In genomic region chr18:35059280-35059927, GRCh38 we compare ENCODE assay signal across 24 cellular contexts. TPM values are rescaled to one million over a fixed set of nuclear protein-coding genes. Genes with fewer than 3 reads are reported as not detected.
DNase-seq lines count a peak whose midpoint lies in the region; ATAC-seq, FAIRE-seq and TF ChIP-seq lines count a peak whose summit lies in the region.
"Had no signal": no experiment of that assay in that cellular context is flagged by ENCODE, and none has a peak within 500 bp of the region (broad histone marks: within the 10 kb centered on the region; RNA-seq: fewer than 3 reads in every experiment).

No MANE protein-coding gene starts in this region.

- H3K4me1 ChIP-seq in HepG2 (ENCODE audit: insufficient read depth, low read length) (peaks cover 55% of the 10 kb centered on the region), ascending aorta (peaks cover 0 to 7% of the 10 kb centered on the region in 2 donors)
- H3K4me1 ChIP-seq: SJCRH30 had no signal

- H3K27me3 ChIP-seq in HepG2 (ENCODE audit: control insufficient read depth in 1 of 2, insufficient read depth in 2 of 2, low read length in 2 of 2), result no peaks in the 10 kb centered on the region
- H3K27me3 ChIP-seq in ascending aorta, result no peaks in the 10 kb centered on the region
- H3K27me3 ChIP-seq: pancreas, SJCRH30, tibial artery had no signal

- no peak overlapping the region for H3K4me2 ChIP-seq in HepG2 (ENCODE audit: low read depth, low read length)

- H3K4me3 ChIP-seq in coronary artery (peak overlapping the region; percentile 10), HepG2 (replicated peaks in 1 of 3; ENCODE audit: insufficient read depth in 1 of 3, low read depth in 2 of 3, low read length in 3 of 3) (no peak overlapping the region), ascending aorta (no peak overlapping the region)
- H3K4me3 ChIP-seq: pancreas, SJCRH30, tibial artery had no signal

- H3K27ac ChIP-seq in coronary artery (peak overlapping the region; percentile 29 to 46), HepG2 (ENCODE audit: extremely low read length, insufficient read depth, low read length) (no peak overlapping the region), ascending aorta (no peak overlapping the region)
- H3K27ac ChIP-seq: pancreas, SJCRH30, tibial artery had no signal

- H3K79me2 ChIP-seq in HepG2 (ENCODE audit: insufficient read depth, low read length), result peaks cover 62% of the 10 kb centered on the region

- H3K36me3 ChIP-seq in HepG2 (replicated peaks in 1 of 2; ENCODE audit: control insufficient read depth in 1 of 2, insufficient read depth in 2 of 2, low read length in 2 of 2) (0 out of 5 replicates have a peak, but pooled peaks cover 0 to 1% of the 10 kb centered on the region in 2 experiments), ascending aorta (no peaks in the 10 kb centered on the region)
- H3K36me3 ChIP-seq: pancreas, SJCRH30, tibial artery had no signal

- no peaks in the 10 kb centered on the region for H3K9me3 ChIP-seq in HepG2 (ENCODE audit: low read length)
- H3K9me3 ChIP-seq in ascending aorta, result no peaks in the 10 kb centered on the region
- H3K9me3 ChIP-seq: pancreas, SJCRH30, tibial artery had no signal

- in situ Hi-C loops in HepG2 (cut with HindIII; ENCODE audit: extremely low pct_ligation_motif_present, low pct_unique_long_range_greater_than_20kb), result no loop called here

- BruUV-seq in HepG2 (replicated peaks; lab: Mats Ljungman, UMichigan), result no TSS peak

- TF ChIP-seq CTCF in D721Med (IDR thresholded peaks at IDR 0.05; ENCODE audit: insufficient read depth, missing control alignments) (no peak), coronary artery (IDR thresholded peaks at IDR 0.05) (no peak), HepG2 (CRISPR knock-in tag; IDR thresholded peaks at IDR 0.05) (no peak), ascending aorta (IDR thresholded peaks at IDR 0.05) (no peak)

- CTCF ChIA-PET in HepG2 (lab: Yijun Ruan, JAX; ENCODE audit: low intra/inter-chr PET ratio, low total read pairs), result no interaction called here

- TF ChIP-seq RAD21 in HepG2 (CRISPR knock-in tag; IDR thresholded peaks at IDR 0.05), result no peak

- DNase-seq in D721Med (ENCODE audit: insufficient read length, low spot score) (no peak), NCI-H2029 treated with DMSO at 0.1 percent for 48 hours (lab: John Stamatoyannopoulos, UW) (peak; percentile 62), coronary artery (ENCODE audit: low spot score) (no peak), HepG2 (ENCODE audit: low spot score) (no peak), ascending aorta (ENCODE audit: low spot score in 2 of 2) (no peak), cortex of kidney (lab: John Stamatoyannopoulos, UW) (no peak)
- DNase-seq in activated CD4-positive, alpha-beta T cell treated with anti-CD3 and anti-CD28 coated beads, Interleukin-2, amount 50 U/mL, for 4 hours, result no peak
- DNase-seq: activated CD4-positive, alpha-beta T cell treated with anti-CD3 and anti-CD28 coated beads, Interleukin-2, amount 50 U/mL, for 1 hour; activated gamma-delta T cell treated with Interleukin-2 at 50 U/mL for 16 hours; amniotic stem cell; DMS153; foreskin melanocyte; H7; mesenchymal stem cell; naive thymus-derived CD4-positive, alpha-beta T cell; NCI-H1930; NCI-H526; PC-3; SJCRH30; stimulated activated naive CD4-positive, alpha-beta T cell; T-helper 1 cell; tibial artery had no signal

- TF ChIP-seq EP300 in HepG2 (IDR thresholded peaks at IDR 0.05; ENCODE audit: low read depth in 2 of 2, low read length in 2 of 2), result no peak
- TF ChIP-seq EP300 in HepG2 (CRISPR knock-in tag; IDR thresholded peaks at IDR 0.05; ENCODE audit: borderline replicate concordance), result no peak

- WGBS in HepG2 (ENCODE audit: low lambda C conversion rate), result 92% methylated on average over 5 of the region's 5 CpGs

- no peak for TF ChIP-seq POLR2A in HepG2 (IDR thresholded peaks at IDR 0.05; ENCODE audit: insufficient read depth in 1 of 2, low read depth in 2 of 2, low read length in 2 of 2)

- no peak overlapping the region for H3K9ac ChIP-seq in HepG2 (ENCODE audit: insufficient read depth, low read depth, low read length)

- POLR2A ChIA-PET in HepG2 (lab: Yijun Ruan, JAX), result no interaction called here

- peak; percentile 76 for FAIRE-seq in D721Med (lab: Jason Lieb, UNC)
- no peak for FAIRE-seq in HepG2 (lab: Jason Lieb, UNC)
- FAIRE-seq: pancreas had no signal

- intact Hi-C loops in HepG2 (cut with micrococcal nuclease; ENCODE audit: unreplicated experiment) (no loop called here), ascending aorta (cut with DNase I) (no loop called here)

- H2AFZ ChIP-seq in HepG2 (ENCODE audit: low read length), result no peak overlapping the region

- ATAC-seq in HepG2 (no peak), HG03571 (IDR thresholded peaks at IDR 0.05; ENCODE audit: unreplicated experiment) (no peak)
- ATAC-seq: naive thymus-derived CD4-positive, alpha-beta T cell; PC-3 had no signal

- H4K20me1 ChIP-seq in HepG2 (ENCODE audit: insufficient read depth, low read length), result no peaks in the 10 kb centered on the region

TF ChIP-seq in HepG2, 621 proteins besides CTCF, POLR2A, EP300 and RAD21 (continues in another document):
- TF ChIP-seq ZNF766 (CRISPR knock-in tag; IDR thresholded peaks at IDR 0.05; ENCODE audit: borderline replicate concordance) (no peak), CSRNP1 (CRISPR knock-in tag; IDR thresholded peaks at IDR 0.05) (no peak), ZNF33B (CRISPR knock-in tag; IDR thresholded peaks at IDR 0.05) (no peak)

RNA-seq across cellular contexts. Expression of gene MAPRE2, which starts 18.2 kb away (rescaled TPM):
- 34.5 and 59.9 TPM in 2 replicates for total RNA-seq in HepG2 (2016; rRNA removed; fragmentation: Illumina TruSeq; extraction: Trizol)
- total RNA-seq in HepG2 (2016; cell fraction: cytosol; rRNA removed; fragmentation: Illumina TruSeq; extraction: Trizol; ENCODE audit: low read depth), result 3.2 and 3.3 TPM in 2 replicates
- 28.5 and 57.7 TPM in 2 replicates for total RNA-seq in HepG2 (2016; cell fraction: insoluble cytoplasmic fraction; rRNA removed; fragmentation: Illumina TruSeq; extraction: Trizol)
- total RNA-seq in HepG2 (2016; cell fraction: membrane; rRNA removed; fragmentation: Illumina TruSeq; extraction: Trizol), result 11.0 and 11.4 TPM in 2 replicates
- 35.9 and 36.8 TPM in 2 replicates for total RNA-seq in HepG2 (2016; cell fraction: nucleus; rRNA removed; fragmentation: Illumina TruSeq; extraction: Trizol)
- 45.9 and 67.9 TPM in 2 replicates for polyA plus RNA-seq in HepG2 (2011; rRNA removed)
- polyA plus RNA-seq in HepG2 (2011; cell fraction: cytosol; rRNA removed), result 44.7 and 50.7 TPM in 2 replicates
- polyA plus RNA-seq in HepG2 (2011; cell fraction: nucleus; rRNA removed), result 22.5 and 24.0 TPM in 2 replicates
- polyA plus RNA-seq in HepG2 (2012), result 38.3 and 53.1 TPM in 2 replicates
- 2.5 and 2.7 TPM in 2 replicates for polyA plus RNA-seq in HepG2 (2016; cell fraction: cytosol; fragmentation: Illumina TruSeq; extraction: Trizol; ENCODE audit: low read depth)
- 79.4 and 84.4 TPM in 2 replicates for polyA plus RNA-seq in HepG2 (2016; cell fraction: insoluble cytoplasmic fraction; fragmentation: Illumina TruSeq; extraction: Trizol; ENCODE audit: low read depth)
- 9.2 and 9.5 TPM in 2 replicates for polyA plus RNA-seq in HepG2 (2016; cell fraction: membrane; fragmentation: Illumina TruSeq; extraction: Trizol; ENCODE audit: low read depth)
- polyA plus RNA-seq in HepG2 (2016; cell fraction: nucleus; fragmentation: Illumina TruSeq; extraction: Trizol; ENCODE audit: insufficient read depth, low read depth), result 23.3 and 29.2 TPM in 2 replicates
- polyA minus RNA-seq in HepG2 (2011; rRNA and poly(A)+ RNA removed; ENCODE audit: low replicate concordance), result 44.6 and 79.7 TPM in 2 replicates
- polyA minus RNA-seq in HepG2 (2011; cell fraction: cytosol; rRNA and poly(A)+ RNA removed), result 60.2 and 76.8 TPM in 2 replicates
- polyA minus RNA-seq in HepG2 (2011; cell fraction: nucleus; rRNA and poly(A)+ RNA removed), result 83.6 and 91.6 TPM in 2 replicates
- total RNA-seq in ascending aorta, result 22.4 TPM

Comparison
In these comparisons a context has a peak if more than half of its experiments do, and no peak if none do; other contexts are left out.
1. H3K27ac ChIP-seq: peak in coronary artery (2 of 2); none in HepG2 (single experiment) and ascending aorta (0 of 2).